ENCODE assay signal across 17 cellular contexts in genomic region chr3:36698314-36698713, GRCh38.
"Had no signal": no experiment of that assay in that cellular context is flagged by ENCODE, and none has a peak within 500 bp of the region (broad histone marks: within the 10 kb centered on the region; RNA-seq: fewer than 3 reads in every experiment).

No MANE protein-coding gene starts in this region.

- H3K27me3 ChIP-seq: body of pancreas, gastrocnemius medialis, heart left ventricle had no signal

- H3K4me1 ChIP-seq: body of pancreas, gastrocnemius medialis, left ventricle myocardium inferior had no signal

- H3K4me3 ChIP-seq: body of pancreas, dorsolateral prefrontal cortex, gastrocnemius medialis, heart left ventricle, left ventricle myocardium inferior, skin epidermis had no signal

- DNase-seq: activated B cell treated with CpG ODN at 0.5 μM for 24 hours; activated CD4-positive, alpha-beta T cell treated with anti-CD3 and anti-CD28 coated beads for 48 hours; activated CD8-positive, alpha-beta T cell treated with anti-CD3 and anti-CD28 coated beads, Interleukin-2, amount 10 ng/mL, durations not matched to agents 7 days and 5 days; activated naive CD4-positive, alpha-beta T cell treated with anti-CD3 and anti-CD28 coated beads for 36 hours; activated T-cell treated with anti-CD3 and anti-CD28 coated beads, Interleukin-2, amount 50 U/mL, for 24 hours; body of pancreas; central memory CD4-positive, alpha-beta T cell; dorsolateral prefrontal cortex; gastrocnemius medialis; heart left ventricle; kidney glomerular epithelial cell; left ventricle myocardium inferior; right cardiac atrium; stimulated activated naive CD8-positive, alpha-beta T cell treated with anti-CD3 and anti-CD28 coated beads, Interleukin-15, amount 100 ng/mL, for 72 hours; T-helper 1 cell; T-helper 9 cell had no signal

- H3K9me3 ChIP-seq: body of pancreas, gastrocnemius medialis had no signal

- H3K27ac ChIP-seq: body of pancreas, dorsolateral prefrontal cortex, gastrocnemius medialis, heart left ventricle, left ventricle myocardium inferior, skin epidermis had no signal

- H3K36me3 ChIP-seq: gastrocnemius medialis, heart left ventricle, left ventricle myocardium inferior had no signal

- ATAC-seq: activated CD8-positive, alpha-beta T cell treated with anti-CD3 and anti-CD28 coated beads, Interleukin-2, amount 10 ng/mL, durations not matched to agents 7 days and 5 days; body of pancreas; gastrocnemius medialis; heart left ventricle; stimulated activated naive CD8-positive, alpha-beta T cell treated with anti-CD3 and anti-CD28 coated beads, Interleukin-15, amount 100 ng/mL, for 72 hours had no signal
